In the genomic region with DNA sequence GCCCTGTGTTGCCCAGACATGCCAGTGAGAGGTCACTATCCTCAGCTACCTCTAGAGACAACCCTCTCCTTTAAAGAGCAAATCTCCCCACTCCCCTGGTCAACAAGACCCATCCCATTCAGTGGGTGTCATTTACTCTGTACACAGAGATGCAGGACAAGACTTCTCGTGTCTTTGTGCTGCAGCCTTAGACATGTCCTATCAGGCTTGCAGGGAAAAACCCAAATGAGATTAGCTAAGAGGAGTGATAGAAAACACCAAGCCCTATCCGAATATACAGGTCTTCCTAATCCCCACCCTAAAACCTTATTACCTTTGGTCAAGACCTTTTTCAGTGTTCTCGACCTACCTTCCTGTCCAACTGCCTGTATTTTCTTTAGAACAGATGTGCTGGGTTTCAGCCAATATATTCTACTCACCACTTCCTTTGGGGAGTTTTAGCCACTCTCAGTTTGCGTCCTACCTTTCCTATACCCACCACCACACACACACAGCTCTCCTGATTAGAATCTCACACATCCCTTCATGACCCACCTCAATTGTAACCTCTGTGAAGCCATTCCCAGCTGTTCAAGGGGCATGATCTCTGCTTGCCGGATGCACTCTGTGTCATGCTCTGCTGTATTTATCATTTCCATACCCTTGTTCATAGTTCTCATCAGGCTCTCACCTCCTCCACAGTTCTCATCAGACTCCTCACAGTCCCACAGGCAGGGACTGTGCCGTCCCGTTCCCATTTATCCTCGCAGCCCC, we compare ENCODE assay signal across 9 cellular contexts. TPM values are rescaled to one million over a fixed set of nuclear protein-coding genes. Genes with fewer than 3 reads are reported as not detected.
DNase-seq lines count a peak whose midpoint lies in the region; ATAC-seq, FAIRE-seq and TF ChIP-seq lines count a peak whose summit lies in the region.
"Had no signal": no experiment of that assay in that cellular context is flagged by ENCODE, and none has a peak within 500 bp of the region (broad histone marks: within the 10 kb centered on the region; RNA-seq: fewer than 3 reads in every experiment).

No MANE protein-coding gene starts in this region.

- H4K20me1 ChIP-seq in endothelial cell of umbilical vein (replicated peaks; ENCODE audit: control insufficient read depth, extremely low read depth, insufficient read depth, low read length): no peaks in the 10 kb centered on the region

- peaks cover 70% of the 10 kb centered on the region for H3K79me2 ChIP-seq in endothelial cell of umbilical vein (ENCODE audit: control insufficient read depth, insufficient read depth, low read length)

- H3K27me3 ChIP-seq in endothelial cell of umbilical vein (ENCODE audit: control insufficient read depth in 2 of 2, insufficient read depth in 2 of 2, low read length in 2 of 2) (no peaks in the 10 kb centered on the region), left ventricle myocardium inferior (ENCODE audit: low read depth) (no peaks in the 10 kb centered on the region)

- ATAC-seq in GM19467 (IDR thresholded peaks at IDR 0.05; ENCODE audit: unreplicated experiment) (peak; percentile 46), HG03457 (IDR thresholded peaks at IDR 0.05; ENCODE audit: unreplicated experiment) (peak; percentile 71)

- peak; percentile 9 for TF ChIP-seq POLR2A in endothelial cell of umbilical vein (IDR thresholded peaks at IDR 0.05; ENCODE audit: low read depth, low read length)

- H3K4me3 ChIP-seq in endothelial cell of umbilical vein (replicated peaks in 1 of 3; ENCODE audit: insufficient read depth in 1 of 3, low read depth in 1 of 3, low read length in 3 of 3) (no peak overlapping the region), left ventricle myocardium inferior (no peak overlapping the region)

- peak; percentile 82 for FAIRE-seq in endothelial cell of umbilical vein (lab: Jason Lieb, UNC)

- peaks cover 2 to 7% of the 10 kb centered on the region in 2 experiments for H3K36me3 ChIP-seq in endothelial cell of umbilical vein (ENCODE audit: control insufficient read depth in 2 of 2, extremely low read depth in 1 of 2, insufficient read depth in 2 of 2, low read length in 2 of 2)
- peaks cover 26% of the 10 kb centered on the region for H3K36me3 ChIP-seq in left ventricle myocardium inferior

- no peak overlapping the region for H2AFZ ChIP-seq in endothelial cell of umbilical vein (ENCODE audit: low read depth, low read length)

- H3K9ac ChIP-seq in endothelial cell of umbilical vein (replicated peaks; ENCODE audit: extremely low read depth, insufficient read depth, low read length): peak overlapping the region; percentile 20

- dilution Hi-C loops in endothelial cell of umbilical vein (cut with MboI; ENCODE audit: extremely low pct_ligation_motif_present, low sequenced_read_pairs): loop anchor here (25.0 kb wide), 1 partner anchor 125 kb away; the partner anchor contains the start of gene EFHC1

- H3K9me1 ChIP-seq in endothelial cell of umbilical vein (replicated peaks; ENCODE audit: control insufficient read depth, extremely low read depth, insufficient read depth, low read length): no peaks in the 10 kb centered on the region

- CTCF ChIA-PET in endothelial cell of umbilical vein (lab: Charles Lee): interaction anchor here (1.1 to 2.9 kb wide), 6 partner anchors 9 to 130 kb away, joined by 3 to 12 read pairs (median 6); partner anchors contain the start of gene TRAM2

- intact Hi-C loops in endothelial cell of umbilical vein (cut with micrococcal nuclease): loop anchor here (1.0 kb wide), 3 partner anchors 13 to 36 kb away; no protein-coding TSS in a partner anchor
- intact Hi-C loops in left ventricle myocardium inferior (cut with micrococcal nuclease): no loop called here

- no peak for TF ChIP-seq CTCF in endothelial cell of umbilical vein (IDR thresholded peaks at IDR 0.05; ENCODE audit: extremely low read depth in 1 of 2, insufficient read depth in 1 of 2, low read depth in 1 of 2, low read length in 2 of 2)
- no peak for TF ChIP-seq CTCF in left ventricle myocardium inferior (IDR thresholded peaks at IDR 0.05; ENCODE audit: borderline replicate concordance)

- DNase-seq in EL (peak; percentile 27), endothelial cell of umbilical vein (ENCODE audit: low read depth, low spot score) (peak; percentile 78), dedifferentiated amniotic fluid mesenchymal stem cell (ENCODE audit: extremely low spot score) (no peak), superior temporal gyrus (ENCODE audit: extremely low spot score) (no peak), left ventricle myocardium inferior (no peak), middle frontal gyrus (ENCODE audit: extremely low spot score, low spot score) (no peak)
- DNase-seq: right cardiac atrium had no signal

- H3K27ac ChIP-seq in endothelial cell of umbilical vein (ENCODE audit: insufficient read depth, low read depth, low read length): peak overlapping the region; percentile 74
- H3K27ac ChIP-seq in left ventricle myocardium inferior (replicated peaks): no peak overlapping the region

- BruUV-seq in endothelial cell of umbilical vein (replicated peaks; lab: Mats Ljungman, UMichigan): no TSS peak

- peaks cover 83% of the 10 kb centered on the region for H3K4me1 ChIP-seq in endothelial cell of umbilical vein (ENCODE audit: control insufficient read depth, extremely low read depth, insufficient read depth, low read length)
- H3K4me1 ChIP-seq in left ventricle myocardium inferior: peaks cover 65% of the 10 kb centered on the region

- peak overlapping the region; percentile 35 for H3K4me2 ChIP-seq in endothelial cell of umbilical vein (ENCODE audit: insufficient read depth, low read length)

- POLR2A ChIA-PET in endothelial cell of umbilical vein (lab: Charles Lee): no interaction called here

- H3K9me3 ChIP-seq in endothelial cell of umbilical vein (replicated peaks; ENCODE audit: control insufficient read depth, insufficient read depth, low read length) (no peaks in the 10 kb centered on the region), left ventricle myocardium inferior (replicated peaks) (no peaks in the 10 kb centered on the region)

TF ChIP-seq in endothelial cell of umbilical vein, 7 proteins besides CTCF, POLR2A, EP300 and RAD21:
- TF ChIP-seq MYC (IDR thresholded peaks at IDR 0.05; ENCODE audit: low read depth, low read length): no peak
- peak; percentile 83 for TF ChIP-seq FOS (IDR thresholded peaks at IDR 0.05; ENCODE audit: borderline replicate concordance, insufficient read depth, low read length)
- TF ChIP-seq JUN (IDR thresholded peaks at IDR 0.05; ENCODE audit: borderline replicate concordance, insufficient read depth, insufficient read length, low read depth): no peak
- TF ChIP-seq, protein P1, sequence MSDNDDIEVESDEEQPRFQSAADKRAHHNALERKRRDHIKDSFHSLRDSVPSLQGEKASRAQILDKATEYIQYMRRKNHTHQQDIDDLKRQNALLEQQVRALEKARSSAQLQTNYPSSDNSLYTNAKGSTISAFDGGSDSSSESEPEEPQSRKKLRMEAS (IDR thresholded peaks at IDR 0.05; ENCODE audit: insufficient read depth, insufficient read length): no peak
- TF ChIP-seq EZH2 (IDR thresholded peaks at IDR 0.05; ENCODE audit: borderline replicate concordance, low read depth, low read length, severe bottlenecking): no peak
- peak; percentile 99 for TF ChIP-seq GATA2 (IDR thresholded peaks at IDR 0.05; ENCODE audit: insufficient read depth, insufficient read length, low read depth, low read length)
- TF ChIP-seq POLR2AphosphoS5 (IDR thresholded peaks at IDR 0.05; ENCODE audit: insufficient read depth, low read depth, low read length): peak; percentile 78
TF ChIP-seq in endothelial cell of umbilical vein: peak in this region for 3.

RNA-seq across cellular contexts. Expression of gene TRAM2, which starts 39.7 kb away (rescaled TPM):
- 85.9 and 98.6 TPM in 2 replicates for total RNA-seq in endothelial cell of umbilical vein
- 79.5 and 85.7 TPM in 2 replicates for polyA plus RNA-seq in endothelial cell of umbilical vein
- 79.3 and 81.1 TPM in 2 replicates for polyA plus RNA-seq in endothelial cell of umbilical vein (2011; cell fraction: cytosol; rRNA removed)
- 129 and 133 TPM in 2 replicates for polyA plus RNA-seq in endothelial cell of umbilical vein (2011; cell fraction: nucleus; rRNA removed)
- polyA plus RNA-seq in endothelial cell of umbilical vein (2012): 35.6 and 64.2 TPM in 2 replicates
- polyA minus RNA-seq in endothelial cell of umbilical vein: 123 and 155 TPM in 2 replicates
- 11.6 TPM for polyA minus RNA-seq in endothelial cell of umbilical vein (2011; cell fraction: cytosol; rRNA and poly(A)+ RNA removed)
- 51.9 and 71.3 TPM in 2 replicates for polyA minus RNA-seq in endothelial cell of umbilical vein (2011; cell fraction: nucleus; rRNA and poly(A)+ RNA removed)
- total RNA-seq in left ventricle myocardium inferior: 11.0 TPM

Comparison
In these comparisons a context has a peak if more than half of its experiments do, and no peak if none do; other contexts are left out.
1. DNase-seq: peak in EL (single experiment) and endothelial cell of umbilical vein (single experiment); none in dedifferentiated amniotic fluid mesenchymal stem cell (single experiment), superior temporal gyrus (single experiment), left ventricle myocardium inferior (single experiment) and middle frontal gyrus (single experiment).